1 cellular context compared by ENCODE assay signal in the genomic region with DNA sequence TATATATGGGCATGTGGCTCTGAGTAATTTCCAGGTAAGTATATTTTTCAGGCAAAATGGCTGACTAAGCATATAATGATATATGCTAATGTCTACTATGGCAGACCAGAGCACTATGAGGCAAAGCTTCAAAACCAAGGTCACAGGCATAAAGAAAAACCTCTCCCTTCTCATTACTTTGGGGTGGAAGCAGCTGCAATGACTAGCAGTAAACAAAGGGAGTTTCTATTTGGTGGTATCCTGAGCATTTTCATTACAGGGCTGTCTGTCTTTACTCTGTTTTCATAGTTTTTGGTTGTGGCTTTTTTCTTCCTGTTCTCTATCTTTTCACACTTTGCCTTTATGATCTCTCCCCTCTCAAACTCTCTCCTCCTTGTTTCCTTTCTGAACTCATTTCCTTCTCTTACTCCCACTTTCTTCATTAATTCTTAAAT.
TF ChIP-seq lines count a peak whose summit lies in the region.

No MANE protein-coding gene starts in this region.

TF ChIP-seq in H1, 55 proteins besides CTCF, POLR2A, EP300 and RAD21:
- peak; percentile 84 for TF ChIP-seq MAFK (IDR thresholded peaks at IDR 0.05; ENCODE audit: low read depth, low read length)
- no peak for TF ChIP-seq BACH1 (IDR thresholded peaks at IDR 0.05; ENCODE audit: low read length)
